In genomic region chr6:119587537-119587936, GRCh38 we compare ENCODE assay signal across 1 cellular context.
TF ChIP-seq lines count a peak whose summit lies in the region.

No MANE protein-coding gene starts in this region.

TF ChIP-seq in GM23338, 12 proteins besides CTCF, POLR2A, EP300 and RAD21 (continued from another document):
- no peak for TF ChIP-seq ZNF462 (CRISPR knock-in tag; IDR thresholded peaks at IDR 0.05)
- TF ChIP-seq NANOG (IDR thresholded peaks at IDR 0.05; ENCODE audit: borderline replicate concordance): no peak
- TF ChIP-seq ETS1 (IDR thresholded peaks at IDR 0.05): no peak
- no peak for TF ChIP-seq POLR2AphosphoS5 (IDR thresholded peaks at IDR 0.05; ENCODE audit: low read depth)
- no peak for TF ChIP-seq JUNB (IDR thresholded peaks at IDR 0.05; ENCODE audit: unreplicated experiment)
- TF ChIP-seq EZH2phosphoT487 (IDR thresholded peaks at IDR 0.05; ENCODE audit: unreplicated experiment): no peak
- TF ChIP-seq ZNF331 (CRISPR knock-in tag; IDR thresholded peaks at IDR 0.05; ENCODE audit: low read depth): no peak
- TF ChIP-seq CREB1 (CRISPR knock-in tag; IDR thresholded peaks at IDR 0.05; ENCODE audit: low read depth): no peak
